Comparison of ENCODE assay signal across 9 cellular contexts in genomic region chrX:101410461-101410860, GRCh38. TPM values are rescaled to one million over a fixed set of nuclear protein-coding genes. Genes with fewer than 3 reads are reported as not detected.
DNase-seq lines count a peak whose midpoint lies in the region; FAIRE-seq and TF ChIP-seq lines count a peak whose summit lies in the region.
"Had no signal": no experiment of that assay in that cellular context is flagged by ENCODE, and none has a peak within 500 bp of the region (broad histone marks: within the 10 kb centered on the region; RNA-seq: fewer than 3 reads in every experiment).

No MANE protein-coding gene starts in this region.

- peak overlapping the region; percentile 89 for H3K4me2 ChIP-seq in astrocyte (ENCODE audit: low read length)

- H3K27ac Mint-ChIP-seq in activated naive CD4-positive, alpha-beta T cell treated with anti-CD3 and anti-CD28 coated beads, Interleukin-2, amount 10 ng/mL, durations not matched to agents 7 days and 5 days = no peak overlapping the region
- H3K27ac Mint-ChIP-seq in astrocyte (ENCODE audit: unreplicated experiment) (peak overlapping the region; percentile 82), type B pancreatic cell (peak overlapping the region; percentile 85)

- H3K9ac ChIP-seq in astrocyte (ENCODE audit: low read length) = peak overlapping the region; percentile 100

- DNase-seq in activated naive CD4-positive, alpha-beta T cell treated with anti-CD3 and anti-CD28 coated beads, Interleukin-2, amount 10 ng/mL, durations not matched to agents 7 days and 5 days = no peak
- DNase-seq in activated naive CD4-positive, alpha-beta T cell treated with Interleukin-2 at 50 U/mL for 16 hours = no peak
- DNase-seq in astrocyte (ENCODE audit: low read depth) (no peak), islet precursor cell (peak; percentile 21), type B pancreatic cell (ENCODE audit: extremely low spot score, unreplicated experiment) (no peak), ecto neural progenitor cell (ENCODE audit: low spot score) (no peak), HPDE6-E6E7 (ENCODE audit: extremely low spot score) (no peak), GM10248 (ENCODE audit: extremely low spot score) (no peak)
- DNase-seq: Right ventricle myocardium superior had no signal

- POLR2A ChIA-PET in GM10248 (lab: Yijun Ruan, JAX) = no interaction called here

- CTCF ChIA-PET in activated naive CD4-positive, alpha-beta T cell treated with anti-CD3 and anti-CD28 coated beads, Interleukin-2, amount 10 ng/mL, durations not matched to agents 7 days and 5 days (lab: Charles Lee) = no interaction called here
- CTCF ChIA-PET in GM10248 (lab: Yijun Ruan, JAX) = no interaction called here

- H3K27me3 Mint-ChIP-seq in activated naive CD4-positive, alpha-beta T cell treated with anti-CD3 and anti-CD28 coated beads, Interleukin-2, amount 10 ng/mL, durations not matched to agents 7 days and 5 days = no peaks in the 10 kb centered on the region
- H3K27me3 Mint-ChIP-seq in astrocyte (ENCODE audit: low read depth, unreplicated experiment) = no peaks in the 10 kb centered on the region
- H3K27me3 Mint-ChIP-seq in type B pancreatic cell = peaks cover 3% of the 10 kb centered on the region

- H3K4me3 Mint-ChIP-seq in activated naive CD4-positive, alpha-beta T cell treated with anti-CD3 and anti-CD28 coated beads, Interleukin-2, amount 10 ng/mL, durations not matched to agents 7 days and 5 days = peak overlapping the region; percentile 48
- H3K4me3 Mint-ChIP-seq in astrocyte (ENCODE audit: unreplicated experiment) = peak overlapping the region; percentile 82
- peak overlapping the region; percentile 85 for H3K4me3 Mint-ChIP-seq in type B pancreatic cell

- peaks cover 12% of the 10 kb centered on the region for H3K36me3 Mint-ChIP-seq in activated naive CD4-positive, alpha-beta T cell treated with anti-CD3 and anti-CD28 coated beads, Interleukin-2, amount 10 ng/mL, durations not matched to agents 7 days and 5 days
- no peaks in the 10 kb centered on the region for H3K36me3 Mint-ChIP-seq in astrocyte (ENCODE audit: low read depth, unreplicated experiment)
- peaks cover 22% of the 10 kb centered on the region for H3K36me3 Mint-ChIP-seq in type B pancreatic cell

- no peaks in the 10 kb centered on the region for H3K9me3 Mint-ChIP-seq in activated naive CD4-positive, alpha-beta T cell treated with anti-CD3 and anti-CD28 coated beads, Interleukin-2, amount 10 ng/mL, durations not matched to agents 7 days and 5 days
- no peaks in the 10 kb centered on the region for H3K9me3 Mint-ChIP-seq in astrocyte (ENCODE audit: unreplicated experiment)
- H3K9me3 Mint-ChIP-seq in type B pancreatic cell = no peaks in the 10 kb centered on the region

- peaks cover 69% of the 10 kb centered on the region for H3K79me2 ChIP-seq in astrocyte (ENCODE audit: insufficient read depth, low read length)

- H3K4me1 ChIP-seq in astrocyte (ENCODE audit: insufficient read depth, low read length) = peaks cover 6% of the 10 kb centered on the region

- peak overlapping the region; percentile 39 for H3K4me3 ChIP-seq in astrocyte (ENCODE audit: insufficient read depth, low read depth, low read length)

- H3K27me3 ChIP-seq in astrocyte (ENCODE audit: insufficient read depth, low read length) = no peaks in the 10 kb centered on the region

- H3K9me3 ChIP-seq in astrocyte (ENCODE audit: insufficient read depth, low read depth, low read length) = no peaks in the 10 kb centered on the region

- H3K4me1 Mint-ChIP-seq in activated naive CD4-positive, alpha-beta T cell treated with anti-CD3 and anti-CD28 coated beads, Interleukin-2, amount 10 ng/mL, durations not matched to agents 7 days and 5 days = peaks cover 44% of the 10 kb centered on the region
- H3K4me1 Mint-ChIP-seq in astrocyte (ENCODE audit: low read depth, unreplicated experiment) = peaks cover 12% of the 10 kb centered on the region
- peaks cover 11% of the 10 kb centered on the region for H3K4me1 Mint-ChIP-seq in type B pancreatic cell (ENCODE audit: unreplicated experiment)

- H3K36me3 ChIP-seq in astrocyte (ENCODE audit: insufficient read depth, low read length) = peaks cover 3% of the 10 kb centered on the region

- no peak for TF ChIP-seq CTCF in astrocyte (IDR thresholded peaks at IDR 0.05; ENCODE audit: insufficient read depth, low read depth, low read length)
- TF ChIP-seq CTCF in type B pancreatic cell (conservative IDR thresholded peaks at IDR 0.05) = no peak
- no peak for TF ChIP-seq CTCF in GM10248 (IDR thresholded peaks at IDR 0.05; ENCODE audit: control extremely low read depth, extremely low read depth, low read depth, missing control alignments)

- peaks cover 22% of the 10 kb centered on the region for H4K20me1 ChIP-seq in astrocyte (ENCODE audit: insufficient read depth, low read length)

- H3K27ac ChIP-seq in astrocyte (ENCODE audit: low read depth, low read length) = peak overlapping the region; percentile 38

- FAIRE-seq in astrocyte (lab: Jason Lieb, UNC) = no peak

- H2AFZ ChIP-seq in astrocyte (ENCODE audit: low read depth, low read length) = no peak overlapping the region

RNA-seq across cellular contexts. Expression of gene HNRNPH2, which starts 2.4 kb away (rescaled TPM):
- 47.5 and 48.9 TPM in 2 replicates for total RNA-seq in astrocyte
- total RNA-seq in type B pancreatic cell (ENCODE audit: low replicate concordance) = 68.3 and 76.0 TPM in 2 replicates

RNA-seq across cellular contexts. Expression of gene GLA, which starts 2.7 kb away (rescaled TPM):
- total RNA-seq in astrocyte (48.0 and 51.9 TPM in 2 replicates), type B pancreatic cell (ENCODE audit: low replicate concordance) (39.5 and 44.8 TPM in 2 replicates)

RNA-seq across cellular contexts. Expression of gene RPL36A, which starts 19.6 kb away (rescaled TPM):
- total RNA-seq in astrocyte (185 and 186 TPM in 2 replicates), type B pancreatic cell (ENCODE audit: low replicate concordance) (329 and 338 TPM in 2 replicates)

RNA-seq across cellular contexts. Expression of gene BTK, which starts 24.5 kb away (rescaled TPM):
- total RNA-seq in astrocyte = 0.43 and 0.79 TPM in 2 replicates
- 0.34 and 0.38 TPM in 2 replicates for total RNA-seq in type B pancreatic cell (ENCODE audit: low replicate concordance)
